Comparison of ENCODE assay signal across 9 cellular contexts in genomic region chr10:69800109-69800508, GRCh38. TPM values are rescaled to one million over a fixed set of nuclear protein-coding genes. Genes with fewer than 3 reads are reported as not detected.
DNase-seq lines count a peak whose midpoint lies in the region; ATAC-seq, FAIRE-seq and TF ChIP-seq lines count a peak whose summit lies in the region.
"Had no signal": no experiment of that assay in that cellular context is flagged by ENCODE, and none has a peak within 500 bp of the region (broad histone marks: within the 10 kb centered on the region; RNA-seq: fewer than 3 reads in every experiment).

No MANE protein-coding gene starts in this region.

- DNase-seq in AG08396 (ENCODE audit: low spot score): peak; percentile 75
- peak; percentile 57 for DNase-seq in GM20000 (ENCODE audit: low spot score)
- peak; percentile 69 for DNase-seq in RPMI7951 (ENCODE audit: low read depth)
- DNase-seq in fibroblast of lung (ENCODE audit: low read depth in 2 of 2): peak; percentile 57 to 79
- DNase-seq in pancreas: peak in 1 of 6 donors; percentile 37
- no peak for DNase-seq in CD4-positive, alpha-beta memory T cell
- DNase-seq in activated T-cell treated with anti-CD3 and anti-CD28 coated beads, Interleukin-2, amount 50 U/mL, for 4 hours: no peak

- H3K4me3 Mint-ChIP-seq in CD4-positive, alpha-beta memory T cell: no peak overlapping the region
- H3K4me3 Mint-ChIP-seq in activated T-cell treated with anti-CD3 and anti-CD28 coated beads, Interleukin-2, amount 50 U/mL, for 4 hours: no peak overlapping the region
- H3K4me3 Mint-ChIP-seq: central memory CD8-positive, alpha-beta T cell had no signal

- H4K20me1 ChIP-seq in fibroblast of lung (ENCODE audit: control insufficient read depth, extremely low read depth, insufficient read depth, low read length): no peaks in the 10 kb centered on the region

- H2AFZ ChIP-seq in fibroblast of lung (ENCODE audit: low read length): no peak overlapping the region

- H3K4me1 ChIP-seq in fibroblast of lung (ENCODE audit: control insufficient read depth, extremely low read depth, insufficient read depth, low read length) (peaks cover 3% of the 10 kb centered on the region), pancreas (peaks cover 4 to 10% (median 8%) of the 10 kb centered on the region in 3 donors)
- H3K4me1 ChIP-seq in CD4-positive, alpha-beta memory T cell (ENCODE audit: insufficient read depth, low read length): peaks cover 10% of the 10 kb centered on the region

- TF ChIP-seq CTCF in GM20000 (IDR thresholded peaks at IDR 0.05; ENCODE audit: extremely low read depth, missing control alignments) (peak; percentile 35), fibroblast of lung (conservative IDR thresholded peaks at IDR 0.05 in 1 of 2, IDR thresholded peaks at IDR 0.05 in 1 of 2; ENCODE audit: low read depth in 1 of 2, low read length in 2 of 2) (peak; percentile 87 to 92), pancreas (IDR thresholded peaks at IDR 0.05) (peak in 3 of 4 donors; percentile 13 to 45 (median 41))

- no peaks in the 10 kb centered on the region for H3K36me3 ChIP-seq in fibroblast of lung (ENCODE audit: control insufficient read depth, insufficient read depth, low read length)
- no peaks in the 10 kb centered on the region for H3K36me3 ChIP-seq in pancreas
- no peaks in the 10 kb centered on the region for H3K36me3 ChIP-seq in CD4-positive, alpha-beta memory T cell (ENCODE audit: insufficient read depth, low read length)

- H3K36me3 Mint-ChIP-seq in CD4-positive, alpha-beta memory T cell: no peaks in the 10 kb centered on the region
- no peaks in the 10 kb centered on the region for H3K36me3 Mint-ChIP-seq in activated T-cell treated with anti-CD3 and anti-CD28 coated beads, Interleukin-2, amount 50 U/mL, for 4 hours (ENCODE audit: insufficient read depth)

- CTCF ChIA-PET in CD4-positive, alpha-beta memory T cell (lab: Charles Lee; ENCODE audit: partially characterized antibody): interaction anchor here (1.6 kb wide), 1 partner anchor 19 kb away, joined by 5 read pairs; no protein-coding TSS in a partner anchor

- ATAC-seq in pancreas: peak; percentile 33 to 78 (median 68)
- ATAC-seq in HG03108 (IDR thresholded peaks at IDR 0.05; ENCODE audit: unreplicated experiment): no peak
- ATAC-seq in activated T-cell treated with anti-CD3 and anti-CD28 coated beads, Interleukin-2, amount 50 U/mL, for 4 hours: no peak

- 25 to 35% methylated on average over 3 of the region's 3 CpGs for WGBS in pancreas, 2 donors

- no peak overlapping the region for H3K4me3 ChIP-seq in fibroblast of lung (replicated peaks in 1 of 4; ENCODE audit: control extremely low read depth in 1 of 4, insufficient read depth in 1 of 4, low read depth in 3 of 4, low read length in 4 of 4)
- H3K4me3 ChIP-seq in pancreas: no peak overlapping the region
- no peak overlapping the region for H3K4me3 ChIP-seq in CD4-positive, alpha-beta memory T cell (ENCODE audit: low read length in 2 of 2)

- no peak overlapping the region for H3K27ac ChIP-seq in fibroblast of lung (ENCODE audit: insufficient read depth, low read length)
- H3K27ac ChIP-seq in pancreas: no peak overlapping the region
- H3K27ac ChIP-seq in CD4-positive, alpha-beta memory T cell (ENCODE audit: low read depth, low read length): no peak overlapping the region

- peaks cover 30 to 55% of the 10 kb centered on the region in 2 donors for H3K27me3 Mint-ChIP-seq in CD4-positive, alpha-beta memory T cell
- H3K27me3 Mint-ChIP-seq in activated T-cell treated with anti-CD3 and anti-CD28 coated beads, Interleukin-2, amount 50 U/mL, for 4 hours (ENCODE audit: low read depth): peaks cover 67% of the 10 kb centered on the region

- intact Hi-C loops in pancreas (cut with DNase I): no loop called here
- intact Hi-C loops in CD4-positive, alpha-beta memory T cell (cut with micrococcal nuclease): loop anchor here (2.0 kb wide), 1 partner anchor 285 kb away; no protein-coding TSS in a partner anchor

- H3K9me3 Mint-ChIP-seq in CD4-positive, alpha-beta memory T cell: peaks cover 0 to 9% (median 4%) of the 10 kb centered on the region in 8 donors
- H3K9me3 Mint-ChIP-seq in activated T-cell treated with anti-CD3 and anti-CD28 coated beads, Interleukin-2, amount 50 U/mL, for 4 hours: peaks cover 12% of the 10 kb centered on the region
- H3K9me3 Mint-ChIP-seq: central memory CD8-positive, alpha-beta T cell had no signal

- H3K4me2 ChIP-seq in fibroblast of lung (ENCODE audit: extremely low read depth, insufficient read depth, low read length): no peak overlapping the region

- no peak for FAIRE-seq in pancreas (lab: Jason Lieb, UNC)

- H3K4me1 Mint-ChIP-seq in CD4-positive, alpha-beta memory T cell: peaks cover 2 to 16% (median 9%) of the 10 kb centered on the region in 4 donors
- peaks cover 9% of the 10 kb centered on the region for H3K4me1 Mint-ChIP-seq in activated T-cell treated with anti-CD3 and anti-CD28 coated beads, Interleukin-2, amount 50 U/mL, for 4 hours (ENCODE audit: low read depth)

- no peak overlapping the region for H3K27ac Mint-ChIP-seq in CD4-positive, alpha-beta memory T cell

- no peak overlapping the region for H3K9ac ChIP-seq in fibroblast of lung (ENCODE audit: insufficient read depth, low read length)

- H3K27me3 ChIP-seq in fibroblast of lung (ENCODE audit: control insufficient read depth, insufficient read depth, low read length) (peaks cover 2% of the 10 kb centered on the region), pancreas (peaks cover 0 to 9% (median 4%) of the 10 kb centered on the region in 4 donors)
- H3K27me3 ChIP-seq in CD4-positive, alpha-beta memory T cell (ENCODE audit: insufficient read depth, low read length): peaks cover 20% of the 10 kb centered on the region

- peaks cover 19% of the 10 kb centered on the region for H3K79me2 ChIP-seq in fibroblast of lung (ENCODE audit: control insufficient read depth, insufficient read depth, low read length)

- POLR2A ChIA-PET in CD4-positive, alpha-beta memory T cell (lab: Charles Lee; ENCODE audit: partially characterized antibody): no interaction called here

- H3K9me3 ChIP-seq in fibroblast of lung (ENCODE audit: control insufficient read depth, insufficient read depth, low read depth, low read length): no peaks in the 10 kb centered on the region
- no peaks in the 10 kb centered on the region for H3K9me3 ChIP-seq in pancreas
- H3K9me3 ChIP-seq in CD4-positive, alpha-beta memory T cell (ENCODE audit: control insufficient read depth in 1 of 2, low read length in 2 of 2): no peaks in the 10 kb centered on the region

RNA-seq across cellular contexts. Expression of gene COL13A1, which starts 1.6 kb away (rescaled TPM):
- total RNA-seq in RPMI7951 (2014; rRNA removed; shearing (Covaris generic)): 17.1 and 26.2 TPM in 2 replicates
- 6.4 and 7.4 TPM in 2 replicates for total RNA-seq in fibroblast of lung
- 5.7 and 10.7 TPM in 2 replicates for polyA plus RNA-seq in fibroblast of lung
- polyA plus RNA-seq in fibroblast of lung (2012): 7.6 and 16.3 TPM in 2 replicates
- 1.4 and 4.3 TPM in 2 replicates for polyA minus RNA-seq in fibroblast of lung (ENCODE audit: low replicate concordance)
- 1 to 10 TPM in 1 of 6 donors, under 1 TPM in 5; 0.35 to 1.1 (median 0.84) TPM for total RNA-seq in pancreas
- polyA plus RNA-seq in pancreas: 10 to 100 TPM in 1 of 2 donors, 1 to 10 TPM in 1; 2.2 to 11.7 TPM
- total RNA-seq in CD4-positive, alpha-beta memory T cell: not detected
- not detected for polyA plus RNA-seq in CD4-positive, alpha-beta memory T cell
- total RNA-seq in activated T-cell treated with anti-CD3 and anti-CD28 coated beads, Interleukin-2, amount 50 U/mL, for 4 hours: not detected

Comparison
In these comparisons a context has a peak if more than half of its experiments do, and no peak if none do; other contexts are left out.
1. DNase-seq: peak in AG08396 (single experiment), GM20000 (single experiment), RPMI7951 (single experiment) and fibroblast of lung (2 of 2); none in CD4-positive, alpha-beta memory T cell (0 of 5) and activated T-cell treated with anti-CD3 and anti-CD28 coated beads, Interleukin-2, amount 50 U/mL, for 4 hours (single experiment).
2. CTCF ChIP-seq: peak in every context shown above with its lines; median percentile 90 in fibroblast of lung; 41 in pancreas; 35 in GM20000.
3. ATAC-seq: peak in pancreas (4 of 4); none in HG03108 (single experiment) and activated T-cell treated with anti-CD3 and anti-CD28 coated beads, Interleukin-2, amount 50 U/mL, for 4 hours (0 of 2).